Comparison of ENCODE assay signal across 15 cellular contexts in the genomic region with DNA sequence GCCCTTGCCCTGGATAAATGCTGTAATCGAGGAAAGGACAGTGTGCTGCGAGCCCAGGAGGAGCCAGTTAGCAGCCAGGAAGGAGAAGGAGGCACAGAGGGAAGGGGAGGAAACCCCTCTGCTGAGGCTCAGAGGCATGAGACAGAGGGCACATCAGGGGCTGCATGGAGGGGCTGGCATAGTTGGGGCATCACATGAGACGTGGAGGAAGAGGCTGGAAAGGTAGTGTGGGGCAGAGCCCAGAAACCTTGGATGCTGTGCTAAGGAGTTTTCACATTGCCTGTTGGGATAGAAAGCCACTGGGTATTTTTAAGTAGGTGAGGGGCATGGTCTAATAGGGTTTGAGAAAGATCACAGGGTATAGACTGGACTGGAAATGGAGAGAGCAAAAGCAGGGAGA.
DNase-seq lines count a peak whose midpoint lies in the region; ATAC-seq lines count a peak whose summit lies in the region.
"Had no signal": no experiment of that assay in that cellular context is flagged by ENCODE, and none has a peak within 500 bp of the region (broad histone marks: within the 10 kb centered on the region; RNA-seq: fewer than 3 reads in every experiment).

No MANE protein-coding gene starts in this region.

- H3K4me1 ChIP-seq in BLaER1 treated with 17β-estradiol and CSF1 and Interleukin-3, amounts not matched to agents 10 nM and 100 nM: peaks cover 36 to 47% (median 42%) of the 10 kb centered on the region in 10 experiments
- peaks cover 29% of the 10 kb centered on the region for H3K4me1 ChIP-seq in adipocyte (ENCODE audit: control insufficient read depth, insufficient read depth, low read length)
- peaks cover 4% of the 10 kb centered on the region for H3K4me1 ChIP-seq in effector memory CD4-positive, alpha-beta T cell (ENCODE audit: control insufficient read depth, insufficient read depth, low read length, poor library complexity, severe bottlenecking)

- H3K9ac ChIP-seq in BLaER1 treated with 17β-estradiol and CSF1 and Interleukin-3, amounts not matched to agents 10 nM and 100 nM: peak overlapping the region in 3 of 11 experiments; percentile 29 to 38 (median 31); a peak in 3 of 22 replicates
- H3K9ac ChIP-seq in adipocyte (ENCODE audit: low read length): no peak overlapping the region

- H3K4me3 ChIP-seq in BLaER1 treated with 17β-estradiol and CSF1 and Interleukin-3, amounts not matched to agents 10 nM and 100 nM: no peak overlapping the region
- peak overlapping the region; percentile 37 for H3K4me3 ChIP-seq in adipocyte (ENCODE audit: low read length)
- no peak overlapping the region for H3K4me3 ChIP-seq in effector memory CD4-positive, alpha-beta T cell (ENCODE audit: insufficient read depth, low read depth, low read length, poor library complexity, severe bottlenecking)
- H3K4me3 ChIP-seq: right lobe of liver had no signal

- H3K4me3 Mint-ChIP-seq in stimulated activated memory B cell treated with anti-CD40 and anti-IgM and Interleukin-4, amounts not matched to agents 10 μg/mL and 1 μg/mL and 100 μg/mL, for 72 hours: peak overlapping the region; percentile 3
- H3K4me3 Mint-ChIP-seq: activated T-helper 1 cell treated with anti-CD3 and anti-CD28 coated beads, Interleukin-12 subunit alpha, Interleukin-12 subunit beta, Interleukin-2, Interleukin-4 antibody, amounts not matched to agents 30 ng/mL and 10 ng/mL and 1 ng/mL, durations not matched to agents 14 hours and 24 hours and 36 hours; stimulated activated naive CD8-positive, alpha-beta T cell treated with anti-CD3 and anti-CD28 coated beads, Interleukin-15, Interleukin-2, amounts not matched to agents 100 ng/mL and 50 ng/mL, for 24 hours had no signal

- ATAC-seq in stimulated activated memory B cell treated with anti-CD40 and anti-IgM and Interleukin-4, amounts not matched to agents 10 μg/mL and 1 μg/mL and 100 μg/mL, for 72 hours: no peak
- no peak for ATAC-seq in HG02970 (IDR thresholded peaks at IDR 0.05; ENCODE audit: low FRiP score, unreplicated experiment)
- ATAC-seq: right lobe of liver had no signal

- DNase-seq in adipocyte (ENCODE audit: low read depth): no peak
- peak; percentile 43 for DNase-seq in islet precursor cell
- DNase-seq in superior temporal gyrus (ENCODE audit: extremely low spot score): no peak
- no peak for DNase-seq in NOMO-1 (lab: John Stamatoyannopoulos, UW; ENCODE audit: unreplicated experiment in 2 of 2)
- no peak for DNase-seq in effector memory CD4-positive, alpha-beta T cell
- DNase-seq: activated CD4-positive, alpha-beta T cell treated with anti-CD3 and anti-CD28 coated beads, Interleukin-2, amount 50 U/mL, for 1 hour; glutamatergic neuron; naive B cell had no signal

- H3K27ac Mint-ChIP-seq in stimulated activated memory B cell treated with anti-CD40 and anti-IgM and Interleukin-4, amounts not matched to agents 10 μg/mL and 1 μg/mL and 100 μg/mL, for 72 hours: peak overlapping the region; percentile 71
- H3K27ac Mint-ChIP-seq: stimulated activated naive CD8-positive, alpha-beta T cell treated with anti-CD3 and anti-CD28 coated beads, Interleukin-15, Interleukin-2, amounts not matched to agents 100 ng/mL and 50 ng/mL, for 24 hours had no signal

- H3K27ac ChIP-seq in BLaER1 treated with 17β-estradiol and CSF1 and Interleukin-3, amounts not matched to agents 10 nM and 100 nM: peak overlapping the region in 7 of 11 experiments; percentile 43 to 69 (median 57); a peak in 8 of 22 replicates
- no peak overlapping the region for H3K27ac ChIP-seq in effector memory CD4-positive, alpha-beta T cell (ENCODE audit: insufficient read depth, low read length, poor library complexity, severe bottlenecking)
- H3K27ac ChIP-seq: right lobe of liver, SJCRH30 had no signal

- H3K4me2 ChIP-seq in BLaER1 treated with 17β-estradiol and CSF1 and Interleukin-3, amounts not matched to agents 10 nM and 100 nM: peak overlapping the region; percentile 75 to 94 (median 86)

- H3K9me3 Mint-ChIP-seq in stimulated activated memory B cell treated with anti-CD40 and anti-IgM and Interleukin-4, amounts not matched to agents 10 μg/mL and 1 μg/mL and 100 μg/mL, for 72 hours: no peaks in the 10 kb centered on the region
- H3K9me3 Mint-ChIP-seq: activated T-helper 1 cell treated with anti-CD3 and anti-CD28 coated beads, Interleukin-12 subunit alpha, Interleukin-12 subunit beta, Interleukin-2, Interleukin-4 antibody, amounts not matched to agents 30 ng/mL and 10 ng/mL and 1 ng/mL, durations not matched to agents 14 hours and 24 hours and 36 hours; naive B cell; stimulated activated naive CD8-positive, alpha-beta T cell treated with anti-CD3 and anti-CD28 coated beads, Interleukin-15, Interleukin-2, amounts not matched to agents 100 ng/mL and 50 ng/mL, for 24 hours had no signal

- H3K9me3 ChIP-seq in BLaER1 treated with 17β-estradiol and CSF1 and Interleukin-3, amounts not matched to agents 10 nM and 100 nM (replicated peaks in 1 of 11): no peaks in the 10 kb centered on the region
- no peaks in the 10 kb centered on the region for H3K9me3 ChIP-seq in adipocyte (ENCODE audit: control insufficient read depth, low read length)
- H3K9me3 ChIP-seq in effector memory CD4-positive, alpha-beta T cell (ENCODE audit: control insufficient read depth, low read length): no peaks in the 10 kb centered on the region
- H3K9me3 ChIP-seq: right lobe of liver, SJCRH30 had no signal

- no peaks in the 10 kb centered on the region for H3K36me3 Mint-ChIP-seq in stimulated activated memory B cell treated with anti-CD40 and anti-IgM and Interleukin-4, amounts not matched to agents 10 μg/mL and 1 μg/mL and 100 μg/mL, for 72 hours
- H3K36me3 Mint-ChIP-seq: naive B cell had no signal

- no peaks in the 10 kb centered on the region for H3K27me3 Mint-ChIP-seq in stimulated activated memory B cell treated with anti-CD40 and anti-IgM and Interleukin-4, amounts not matched to agents 10 μg/mL and 1 μg/mL and 100 μg/mL, for 72 hours
- H3K27me3 Mint-ChIP-seq: naive B cell; stimulated activated naive CD8-positive, alpha-beta T cell treated with anti-CD3 and anti-CD28 coated beads, Interleukin-15, Interleukin-2, amounts not matched to agents 100 ng/mL and 50 ng/mL, for 24 hours had no signal

- no peaks in the 10 kb centered on the region for H3K36me3 ChIP-seq in BLaER1 treated with 17β-estradiol and CSF1 and Interleukin-3, amounts not matched to agents 10 nM and 100 nM
- H3K36me3 ChIP-seq in adipocyte (ENCODE audit: control insufficient read depth, insufficient read depth, low read length, severe bottlenecking): no peaks in the 10 kb centered on the region
- H3K36me3 ChIP-seq in effector memory CD4-positive, alpha-beta T cell (ENCODE audit: control insufficient read depth, insufficient read depth, low read length): no peaks in the 10 kb centered on the region
- H3K36me3 ChIP-seq: right lobe of liver, SJCRH30 had no signal

- 0 out of 22 replicates have a peak, but pooled peaks cover 0 to 5% (median 0%) of the 10 kb centered on the region in 11 experiments for H4K20me1 ChIP-seq in BLaER1 treated with 17β-estradiol and CSF1 and Interleukin-3, amounts not matched to agents 10 nM and 100 nM

- H3K4me1 Mint-ChIP-seq in stimulated activated memory B cell treated with anti-CD40 and anti-IgM and Interleukin-4, amounts not matched to agents 10 μg/mL and 1 μg/mL and 100 μg/mL, for 72 hours: peaks cover 26% of the 10 kb centered on the region

- peaks cover 0 to 36% (median 0%) of the 10 kb centered on the region in 11 experiments; a peak in 3 of 22 replicates for H3K27me3 ChIP-seq in BLaER1 treated with 17β-estradiol and CSF1 and Interleukin-3, amounts not matched to agents 10 nM and 100 nM
- H3K27me3 ChIP-seq in adipocyte (replicated peaks; ENCODE audit: control insufficient read depth, insufficient read depth, low read length): no peaks in the 10 kb centered on the region
- no peaks in the 10 kb centered on the region for H3K27me3 ChIP-seq in effector memory CD4-positive, alpha-beta T cell (replicated peaks; ENCODE audit: control insufficient read depth, insufficient read depth, low read length, poor library complexity, severe bottlenecking)
- H3K27me3 ChIP-seq: right lobe of liver, SJCRH30 had no signal
